Comparison of ENCODE assay signal across 16 cellular contexts in genomic region chr19:29371766-29372415, GRCh38.
"Had no signal": no experiment of that assay in that cellular context is flagged by ENCODE, and none has a peak within 500 bp of the region (broad histone marks: within the 10 kb centered on the region; RNA-seq: fewer than 3 reads in every experiment).

No MANE protein-coding gene starts in this region.

- H3K9me3 ChIP-seq: left ventricle myocardium inferior, tibial artery had no signal

- H3K27ac ChIP-seq: foreskin keratinocyte, left ventricle myocardium inferior, tibial artery, WERI-Rb-1 had no signal

- ATAC-seq: activated CD8-positive, alpha-beta T cell treated with anti-CD3 and anti-CD28 coated beads for 36 hours; activated naive CD8-positive, alpha-beta T cell treated with anti-CD3 and anti-CD28 coated beads, Interleukin-2, amount 50 U/mL, for 24 hours; foreskin keratinocyte; stimulated activated naive B cell treated with anti-CD40 and anti-IgM and Interleukin-4, amounts not matched to agents 10 μg/mL and 1 μg/mL and 100 μg/mL, for 72 hours had no signal

- H3K4me3 ChIP-seq: left ventricle myocardium inferior, tibial artery had no signal

- H3K27me3 ChIP-seq: foreskin keratinocyte had no signal

- H3K4me1 ChIP-seq: foreskin keratinocyte, left ventricle myocardium inferior, tibial artery had no signal

- DNase-seq: activated CD8-positive, alpha-beta T cell treated with anti-CD3 and anti-CD28 coated beads for 36 hours; activated naive CD4-positive, alpha-beta T cell treated with anti-CD3 and anti-CD28 coated beads for 36 hours; activated naive CD8-positive, alpha-beta T cell treated with anti-CD3 and anti-CD28 coated beads, Interleukin-2, amount 50 U/mL, for 24 hours; aorta; cortex of kidney; effector memory CD4-positive, alpha-beta T cell; foreskin keratinocyte; glutamatergic neuron; hypothalamus; left ventricle myocardium inferior; occipital lobe; stimulated activated CD4-positive, alpha-beta T cell treated with anti-CD3 and anti-CD28 coated beads, Interleukin-12 subunit alpha, Interleukin-12 subunit beta, amount 100 ng/mL, for 4 hours; stimulated activated CD4-positive, alpha-beta T cell treated with anti-CD3 and anti-CD28 coated beads, Interleukin-2, amount 100 ng/mL, for 24 hours; stimulated activated naive B cell treated with anti-CD40 and anti-IgM and Interleukin-4, amounts not matched to agents 10 μg/mL and 1 μg/mL and 100 μg/mL, for 72 hours; WERI-Rb-1 had no signal

- H3K36me3 ChIP-seq: left ventricle myocardium inferior, tibial artery, WERI-Rb-1 had no signal
